ENCODE assay signal across 8 cellular contexts in genomic region chr7:90153943-90154761, GRCh38. TPM values are rescaled to one million over a fixed set of nuclear protein-coding genes. Genes with fewer than 3 reads are reported as not detected.
A peak's percentile ranks its signal among the peaks of the same experiment; 100 is the strongest.
DNase-seq lines count a peak whose midpoint lies in the region; ATAC-seq lines count a peak whose summit lies in the region.
"Not testable (repeated sequence)": the region's sequence is repeated elsewhere in the genome, so short reads cannot be mapped to it uniquely, and the experiment has no call there.

TSS of gene STEAP1 (plus strand) at chr7:90154469. CDS start at chr7:90159789, 5,320 bp downstream.

- intact Hi-C loops in dendritic cell treated with granulocyte-macrophage colony-stimulating factor and Interleukin-4, amounts not matched to agents 40 ng/mL and 50 ng/mL, for 4 days (cut with micrococcal nuclease), result loop anchor here (1.0 kb wide), 1 partner anchor 108 kb away; no protein-coding TSS in a partner anchor

- peaks cover 10% of the 10 kb centered on the region for H3K4me1 Mint-ChIP-seq in dendritic cell treated with granulocyte-macrophage colony-stimulating factor and Interleukin-4, amounts not matched to agents 40 ng/mL and 50 ng/mL, for 4 days (ENCODE audit: low read depth)

- peaks cover 36% of the 10 kb centered on the region for H3K27me3 Mint-ChIP-seq in dendritic cell treated with granulocyte-macrophage colony-stimulating factor and Interleukin-4, amounts not matched to agents 40 ng/mL and 50 ng/mL, for 4 days

- peak within 1 kb of the TSS; percentile 45 to 74 (median 63) for H3K4me2 ChIP-seq in BLaER1 treated with 17β-estradiol and CSF1 and Interleukin-3, amounts not matched to agents 10 nM and 100 nM

- not testable (repeated sequence) for H3K9me3 ChIP-seq in BLaER1 treated with 17β-estradiol and CSF1 and Interleukin-3, amounts not matched to agents 10 nM and 100 nM (replicated peaks in 1 of 11)

- not testable (repeated sequence) for H3K27me3 ChIP-seq in BLaER1 treated with 17β-estradiol and CSF1 and Interleukin-3, amounts not matched to agents 10 nM and 100 nM

- H4K20me1 ChIP-seq in BLaER1 treated with 17β-estradiol and CSF1 and Interleukin-3, amounts not matched to agents 10 nM and 100 nM, result not testable (repeated sequence)

- not testable (repeated sequence) for H3K27ac ChIP-seq in BLaER1 treated with 17β-estradiol and CSF1 and Interleukin-3, amounts not matched to agents 10 nM and 100 nM

- peak; percentile 30 for DNase-seq in NCI-H524 treated with DMSO at 0.1 percent for 48 hours (lab: John Stamatoyannopoulos, UW)
- DNase-seq in activated CD4-positive, alpha-beta T cell treated with anti-CD3 and anti-CD28 coated beads, Interleukin-2, amount 50 U/mL, for 24 hours (ENCODE audit: low read depth in 1 of 2, low spot score in 1 of 2), result peak; percentile 74 to 79
- DNase-seq in left lobe of liver (ENCODE audit: low spot score), result peak; percentile 95
- peak; percentile 65 to 78 (median 75) for DNase-seq in stimulated activated CD4-positive, alpha-beta T cell treated with anti-CD3 and anti-CD28 coated beads, Interleukin-1b, Interleukin-23, amount 100 ng/mL, for 24 hours (ENCODE audit: low read depth in 4 of 4, low spot score in 1 of 4)

- ATAC-seq in GM19324 (IDR thresholded peaks at IDR 0.05; ENCODE audit: low FRiP score, unreplicated experiment), result peak; percentile 95
- ATAC-seq in HG03439 (IDR thresholded peaks at IDR 0.05; ENCODE audit: unreplicated experiment), result peak; percentile 98
- peak; percentile 98 for ATAC-seq in left lobe of liver

- H3K4me3 ChIP-seq in BLaER1 treated with 17β-estradiol and CSF1 and Interleukin-3, amounts not matched to agents 10 nM and 100 nM, result peak within 1 kb of the TSS; percentile 36 to 61 (median 49); a peak in 19 of 20 replicates

- not testable (repeated sequence) for H3K27ac Mint-ChIP-seq in dendritic cell treated with granulocyte-macrophage colony-stimulating factor and Interleukin-4, amounts not matched to agents 40 ng/mL and 50 ng/mL, for 4 days

- not testable (repeated sequence) for H3K36me3 ChIP-seq in BLaER1 treated with 17β-estradiol and CSF1 and Interleukin-3, amounts not matched to agents 10 nM and 100 nM

- peak within 1 kb of the TSS in 3 of 11 experiments; percentile 35 to 55 (median 36); a peak in 4 of 22 replicates for H3K9ac ChIP-seq in BLaER1 treated with 17β-estradiol and CSF1 and Interleukin-3, amounts not matched to agents 10 nM and 100 nM

- not testable (repeated sequence) for H3K36me3 Mint-ChIP-seq in dendritic cell treated with granulocyte-macrophage colony-stimulating factor and Interleukin-4, amounts not matched to agents 40 ng/mL and 50 ng/mL, for 4 days (ENCODE audit: low read depth)

- H3K4me3 Mint-ChIP-seq in dendritic cell treated with granulocyte-macrophage colony-stimulating factor and Interleukin-4, amounts not matched to agents 40 ng/mL and 50 ng/mL, for 4 days, result peak within 1 kb of the TSS; percentile 71

- not testable (repeated sequence) for H3K4me1 ChIP-seq in BLaER1 treated with 17β-estradiol and CSF1 and Interleukin-3, amounts not matched to agents 10 nM and 100 nM

- not testable (repeated sequence) for H3K9me3 Mint-ChIP-seq in dendritic cell treated with granulocyte-macrophage colony-stimulating factor and Interleukin-4, amounts not matched to agents 40 ng/mL and 50 ng/mL, for 4 days

RNA-seq across cellular contexts. Expression of gene STEAP1, which starts in this region (rescaled TPM):
- 5.5 TPM for total RNA-seq in left lobe of liver

Comparison
In these comparisons a context has a peak if more than half of its experiments do, and no peak if none do; other contexts are left out.
1. DNase-seq: peak in every context shown above with its lines; median percentile 95 in left lobe of liver; 76 in activated CD4-positive, alpha-beta T cell treated with anti-CD3 and anti-CD28 coated beads, Interleukin-2, amount 50 U/mL, for 24 hours; 75 in stimulated activated CD4-positive, alpha-beta T cell treated with anti-CD3 and anti-CD28 coated beads, Interleukin-1b, Interleukin-23, amount 100 ng/mL, for 24 hours; 30 in NCI-H524 treated with DMSO at 0.1 percent for 48 hours.